ENCODE assay signal across 18 cellular contexts in genomic region chr19:28414748-28415147, GRCh38.
"Had no signal": no experiment of that assay in that cellular context is flagged by ENCODE, and none has a peak within 500 bp of the region (broad histone marks: within the 10 kb centered on the region; RNA-seq: fewer than 3 reads in every experiment).

No MANE protein-coding gene starts in this region.

- H3K27ac Mint-ChIP-seq: naive thymus-derived CD4-positive, alpha-beta T cell; natural killer cell had no signal

- H3K4me1 Mint-ChIP-seq: naive thymus-derived CD4-positive, alpha-beta T cell had no signal

- H3K4me3 Mint-ChIP-seq: naive thymus-derived CD4-positive, alpha-beta T cell; natural killer cell had no signal

- ATAC-seq: foreskin keratinocyte; gastrocnemius medialis; heart right ventricle; left cardiac atrium; left lung; left ventricle myocardium superior; lower lobe of right lung; naive thymus-derived CD4-positive, alpha-beta T cell; natural killer cell had no signal

- H3K36me3 Mint-ChIP-seq: natural killer cell had no signal

- DNase-seq: dermis blood vessel endothelial cell; dorsolateral prefrontal cortex; effector CD4-positive, alpha-beta T cell; effector memory CD4-positive, alpha-beta T cell; foreskin keratinocyte; gastrocnemius medialis; glutamatergic neuron; head of caudate nucleus; heart right ventricle; hippocampal formation; left cardiac atrium; left lung; left ventricle myocardium superior; lower lobe of right lung; mesenchymal stem cell; midbrain; naive thymus-derived CD4-positive, alpha-beta T cell; natural killer cell had no signal

- H3K9me3 Mint-ChIP-seq: natural killer cell had no signal
